ENCODE assay signal across 12 cellular contexts in genomic region chr11:45856044-45856468, GRCh38. TPM values are rescaled to one million over a fixed set of nuclear protein-coding genes. Genes with fewer than 3 reads are reported as not detected.
A peak's percentile ranks its signal among the peaks of the same experiment; 100 is the strongest.
DNase-seq lines count a peak whose midpoint lies in the region; ATAC-seq and TF ChIP-seq lines count a peak whose summit lies in the region.
"Had no signal": no experiment of that assay in that cellular context is flagged by ENCODE, and none has a peak within 500 bp of the region (broad histone marks: within the 10 kb centered on the region; RNA-seq: fewer than 3 reads in every experiment).

No MANE protein-coding gene starts in this region.

- H3K27ac ChIP-seq in caudate nucleus (ENCODE audit: low read depth, low read length) (peak overlapping the region; percentile 18), lower lobe of right lung (peak overlapping the region; percentile 80), subcutaneous abdominal adipose tissue (ENCODE audit: low read depth, low read length) (peak overlapping the region; percentile 100)
- H3K27ac ChIP-seq: C4-2B had no signal

- TF ChIP-seq CTCF in lower lobe of right lung (IDR thresholded peaks at IDR 0.05) = no peak

- peaks cover 98% of the 10 kb centered on the region for H3K4me1 ChIP-seq in lower lobe of right lung
- peaks cover 54 to 99% (median 97%) of the 10 kb centered on the region in 5 donors for H3K4me1 ChIP-seq in subcutaneous abdominal adipose tissue (ENCODE audit: control insufficient read depth in 5 of 5, insufficient read depth in 5 of 5, low read length in 5 of 5)

- H3K9ac ChIP-seq in subcutaneous abdominal adipose tissue (ENCODE audit: low read length in 5 of 5) = peak overlapping the region in 4 of 5 donors; percentile 42 to 59 (median 52)

- H3K9me3 ChIP-seq in lower lobe of right lung (no peaks in the 10 kb centered on the region), subcutaneous abdominal adipose tissue (ENCODE audit: control insufficient read depth in 5 of 5, low read length in 5 of 5) (no peaks in the 10 kb centered on the region)

- H3K36me3 ChIP-seq in lower lobe of right lung = peaks cover 46% of the 10 kb centered on the region
- H3K36me3 ChIP-seq in subcutaneous abdominal adipose tissue (ENCODE audit: control insufficient read depth in 5 of 5, insufficient read depth in 5 of 5, low read length in 5 of 5) = peaks cover 5 to 40% (median 27%) of the 10 kb centered on the region in 5 donors

- H3K27me3 ChIP-seq in lower lobe of right lung (ENCODE audit: low read depth) = no peaks in the 10 kb centered on the region
- H3K27me3 ChIP-seq in subcutaneous abdominal adipose tissue (ENCODE audit: control insufficient read depth in 5 of 5, insufficient read depth in 4 of 5, low read length in 5 of 5) = no peaks in the 10 kb centered on the region

- intact Hi-C loops in lower lobe of right lung (cut with DNase I) (no loop called here), posterior cingulate gyrus (cut with DNase I) (no loop called here)

- ATAC-seq in lower lobe of right lung = no peak
- no peak for ATAC-seq in HG02970 (IDR thresholded peaks at IDR 0.05; ENCODE audit: low FRiP score, unreplicated experiment)

- H3K4me3 ChIP-seq in lower lobe of right lung (no peak overlapping the region), subcutaneous abdominal adipose tissue (ENCODE audit: low read depth in 1 of 5, low read length in 5 of 5) (peak overlapping the region in 2 of 5 donors; percentile 11 to 26)

- peak; percentile 81 for DNase-seq in GM04503 (ENCODE audit: low read depth)
- no peak for DNase-seq in caudate nucleus (lab: John Stamatoyannopoulos, UW)
- DNase-seq in lower lobe of right lung = no peak
- no peak for DNase-seq in stimulated activated CD4-positive, alpha-beta T cell treated with anti-CD3 and anti-CD28 coated beads, Interleukin-4, amount 100 ng/mL, for 1 hour
- no peak for DNase-seq in GM19238 (ENCODE audit: insufficient read length, low spot score)
- DNase-seq in posterior cingulate gyrus = no peak
- DNase-seq: activated CD4-positive, alpha-beta T cell treated with anti-CD3 and anti-CD28 coated beads, Interleukin-2, amount 50 U/mL, for 48 hours; NCI-H2227 treated with DMSO at 0.1 percent for 48 hours; occipital lobe had no signal

RNA-seq across cellular contexts. Expression of gene CRY2, which starts 8.8 kb away (rescaled TPM):
- total RNA-seq in lower lobe of right lung = 62.3 TPM

RNA-seq across cellular contexts. Expression of gene MAPK8IP1, which starts 29.4 kb away (rescaled TPM):
- total RNA-seq in lower lobe of right lung = 7.3 TPM

RNA-seq across cellular contexts. Expression of gene FREY1, which starts 51.0 kb away (rescaled TPM):
- 0.53 TPM for total RNA-seq in lower lobe of right lung

RNA-seq across cellular contexts. Expression of gene SLC35C1, which starts 51.1 kb away (rescaled TPM):
- 24.7 TPM for total RNA-seq in lower lobe of right lung

Comparison
In these comparisons a context has a peak if more than half of its experiments do, and no peak if none do; other contexts are left out.
1. H3K27ac ChIP-seq: peak in every context shown above with its lines; median percentile 100 in subcutaneous abdominal adipose tissue; 80 in lower lobe of right lung; 18 in caudate nucleus.